In genomic region chr1:47711848-47712492, GRCh38 we compare ENCODE assay signal across 27 cellular contexts.
"Had no signal": no experiment of that assay in that cellular context is flagged by ENCODE, and none has a peak within 500 bp of the region (broad histone marks: within the 10 kb centered on the region; RNA-seq: fewer than 3 reads in every experiment).

No MANE protein-coding gene starts in this region.

- H3K36me3 ChIP-seq: left ventricle myocardium inferior, ovary, right atrium auricular region, right lobe of liver, suprapubic skin, thoracic aorta, tibial artery, upper lobe of right lung, uterus had no signal

- H3K27ac Mint-ChIP-seq: naive thymus-derived CD4-positive, alpha-beta T cell; natural killer cell treated with Interleukin-12 subunit alpha and Interleukin-12 subunit beta and Interleukin-15 and Interleukin-18, amount 100 ng/mL, for 72 hours; progenitor cell of endocrine pancreas; stimulated activated memory B cell treated with anti-CD40 and anti-IgM and Interleukin-4, amounts not matched to agents 10 μg/mL and 1 μg/mL and 100 μg/mL, for 72 hours; stimulated activated naive CD8-positive, alpha-beta T cell treated with anti-CD3 and anti-CD28 coated beads, Interleukin-15, amount 100 ng/mL, for 72 hours had no signal

- H3K9me3 ChIP-seq: left ventricle myocardium inferior, mucosa of descending colon, right atrium auricular region, right lobe of liver, suprapubic skin, thoracic aorta, tibial artery, upper lobe of right lung, uterus had no signal

- DNase-seq: hypothalamus; islet precursor cell; left ventricle myocardium inferior; mesendoderm; midbrain; mucosa of descending colon; naive thymus-derived CD4-positive, alpha-beta T cell; ovary; stimulated activated CD4-positive, alpha-beta T cell treated with anti-CD3 and anti-CD28 coated beads, Interleukin-1b, Interleukin-23, amount 100 ng/mL, for 48 hours; stimulated activated CD4-positive, alpha-beta T cell treated with anti-CD3 and anti-CD28 coated beads, Interleukin-2, amount 100 ng/mL, for 48 hours; stimulated activated CD4-positive, alpha-beta T cell treated with anti-CD3 and anti-CD28 coated beads, Interleukin-4, amount 100 ng/mL, for 4 hours; stimulated activated CD8-positive, alpha-beta memory T cell treated with anti-CD3 and anti-CD28 coated beads, Interleukin-4, amount 100 ng/mL, for 48 hours; stimulated activated naive CD4-positive, alpha-beta T cell treated with Interleukin-2 at 50 U/mL for 16 hours; stimulated activated naive CD8-positive, alpha-beta T cell treated with anti-CD3 and anti-CD28 coated beads, Interleukin-15, amount 100 ng/mL, for 72 hours; tibial artery; trophoblast cell; upper lobe of right lung; uterus had no signal

- H3K4me3 Mint-ChIP-seq: natural killer cell treated with Interleukin-12 subunit alpha and Interleukin-12 subunit beta and Interleukin-15 and Interleukin-18, amount 100 ng/mL, for 72 hours; stimulated activated memory B cell treated with anti-CD40 and anti-IgM and Interleukin-4, amounts not matched to agents 10 μg/mL and 1 μg/mL and 100 μg/mL, for 72 hours; stimulated activated naive CD8-positive, alpha-beta T cell treated with anti-CD3 and anti-CD28 coated beads, Interleukin-15, amount 100 ng/mL, for 72 hours had no signal

- H3K27ac ChIP-seq: left ventricle myocardium inferior, ovary, right atrium auricular region, right lobe of liver, suprapubic skin, thoracic aorta, tibial artery, upper lobe of right lung, uterus had no signal

- H3K36me3 Mint-ChIP-seq: naive thymus-derived CD4-positive, alpha-beta T cell; natural killer cell treated with Interleukin-12 subunit alpha and Interleukin-12 subunit beta and Interleukin-15 and Interleukin-18, amount 100 ng/mL, for 72 hours; stimulated activated memory B cell treated with anti-CD40 and anti-IgM and Interleukin-4, amounts not matched to agents 10 μg/mL and 1 μg/mL and 100 μg/mL, for 72 hours had no signal

- H3K4me3 ChIP-seq: left ventricle myocardium inferior, lung, mucosa of descending colon, ovary, right atrium auricular region, right lobe of liver, smooth muscle cell, suprapubic skin, thoracic aorta, tibial artery, upper lobe of right lung, uterus had no signal

- ATAC-seq: mucosa of descending colon; naive thymus-derived CD4-positive, alpha-beta T cell; natural killer cell treated with Interleukin-12 subunit alpha and Interleukin-12 subunit beta and Interleukin-15 and Interleukin-18, amount 100 ng/mL, for 72 hours; right lobe of liver; stimulated activated memory B cell treated with anti-CD40 and anti-IgM and Interleukin-4, amounts not matched to agents 10 μg/mL and 1 μg/mL and 100 μg/mL, for 72 hours; stimulated activated naive CD8-positive, alpha-beta T cell treated with anti-CD3 and anti-CD28 coated beads, Interleukin-15, amount 100 ng/mL, for 72 hours; upper lobe of right lung had no signal

- H3K27me3 ChIP-seq: ovary had no signal

- H3K9me3 Mint-ChIP-seq: natural killer cell treated with Interleukin-12 subunit alpha and Interleukin-12 subunit beta and Interleukin-15 and Interleukin-18, amount 100 ng/mL, for 72 hours; stimulated activated memory B cell treated with anti-CD40 and anti-IgM and Interleukin-4, amounts not matched to agents 10 μg/mL and 1 μg/mL and 100 μg/mL, for 72 hours; stimulated activated naive CD8-positive, alpha-beta T cell treated with anti-CD3 and anti-CD28 coated beads, Interleukin-15, amount 100 ng/mL, for 72 hours had no signal
